Comparison of ENCODE assay signal across 1 cellular context in the genomic region with DNA sequence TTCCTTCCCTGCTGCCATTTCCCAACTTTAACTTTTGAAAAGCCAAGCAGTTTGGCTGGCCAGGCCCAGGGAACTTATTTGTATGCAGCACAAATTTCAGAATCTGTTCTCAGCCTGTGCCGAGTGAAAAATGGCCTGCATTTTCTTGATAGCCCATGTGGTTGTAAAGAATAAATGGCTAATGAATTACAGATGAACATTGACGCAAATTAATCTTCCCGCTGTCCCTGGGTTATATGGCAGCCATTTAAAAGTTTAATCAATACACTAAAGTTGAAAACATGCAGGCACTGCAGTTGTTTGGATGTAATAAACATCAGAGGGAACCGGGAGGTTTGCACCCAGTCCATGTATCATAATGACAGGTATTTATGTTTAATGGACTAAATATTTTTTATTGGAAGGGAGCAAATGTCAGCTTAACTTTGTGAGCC.
TF ChIP-seq lines count a peak whose summit lies in the region.

No MANE protein-coding gene starts in this region.

TF ChIP-seq in IMR-90, 13 proteins besides CTCF, POLR2A, EP300 and RAD21 (continued from another document):
- TF ChIP-seq CEBPB (IDR thresholded peaks at IDR 0.05; ENCODE audit: low read depth, low read length) (no peak), SMC3 (IDR thresholded peaks at IDR 0.05; ENCODE audit: low read depth, low read length) (no peak)
- TF ChIP-seq, protein P1, sequence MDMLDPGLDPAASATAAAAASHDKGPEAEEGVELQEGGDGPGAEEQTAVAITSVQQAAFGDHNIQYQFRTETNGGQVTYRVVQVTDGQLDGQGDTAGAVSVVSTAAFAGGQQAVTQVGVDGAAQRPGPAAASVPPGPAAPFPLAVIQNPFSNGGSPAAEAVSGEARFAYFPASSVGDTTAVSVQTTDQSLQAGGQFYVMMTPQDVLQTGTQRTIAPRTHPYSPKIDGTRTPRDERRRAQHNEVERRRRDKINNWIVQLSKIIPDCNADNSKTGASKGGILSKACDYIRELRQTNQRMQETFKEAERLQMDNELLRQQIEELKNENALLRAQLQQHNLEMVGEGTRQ (IDR thresholded peaks at IDR 0.05; ENCODE audit: low read depth, low read length) = no peak
